ENCODE assay signal across 1 cellular context in the genomic region with DNA sequence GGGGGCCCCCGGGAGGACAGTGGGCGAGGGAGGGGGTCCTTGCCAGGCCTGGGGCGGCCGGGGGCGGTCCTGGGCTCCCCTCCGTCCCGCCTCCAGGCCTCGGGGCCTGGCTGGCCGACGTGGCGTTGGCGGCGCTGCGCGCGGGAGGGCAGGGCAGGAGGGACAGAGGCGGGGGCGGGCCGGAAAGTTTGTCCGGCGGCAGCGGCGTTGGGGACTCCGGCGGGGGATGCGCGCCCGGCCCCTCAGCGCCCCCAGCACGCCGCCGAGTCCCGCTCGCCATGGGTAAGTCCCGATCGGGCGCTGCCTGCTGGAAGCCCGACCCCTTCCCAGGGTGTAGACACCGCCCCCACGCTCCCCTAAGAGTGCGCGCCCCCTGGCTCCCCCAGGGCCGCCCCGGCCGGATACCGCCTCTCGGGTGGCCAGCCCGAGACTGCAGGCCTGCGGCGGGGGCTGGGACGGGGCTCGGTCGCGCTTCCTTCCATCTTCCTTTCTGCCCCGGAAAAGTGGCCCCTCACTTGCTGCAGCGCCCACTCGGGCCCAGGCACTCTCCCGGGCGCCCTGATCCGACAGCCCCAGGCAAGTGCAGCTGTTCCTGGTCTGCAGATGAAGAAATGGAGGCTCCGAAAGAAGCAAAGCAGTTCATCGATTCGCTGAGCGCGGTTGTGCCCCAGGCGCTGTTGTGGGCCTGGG.
TF ChIP-seq lines count a peak whose summit lies in the region.

Gene SLC2A10 (plus strand): TSS at position 191 of the 690 bp plus-strand sequence. CDS start 88 bp downstream, at position 279.

TF ChIP-seq in liver, 16 proteins besides CTCF, POLR2A, EP300 and RAD21 (continued from another document):
- TF ChIP-seq, protein P1, sequence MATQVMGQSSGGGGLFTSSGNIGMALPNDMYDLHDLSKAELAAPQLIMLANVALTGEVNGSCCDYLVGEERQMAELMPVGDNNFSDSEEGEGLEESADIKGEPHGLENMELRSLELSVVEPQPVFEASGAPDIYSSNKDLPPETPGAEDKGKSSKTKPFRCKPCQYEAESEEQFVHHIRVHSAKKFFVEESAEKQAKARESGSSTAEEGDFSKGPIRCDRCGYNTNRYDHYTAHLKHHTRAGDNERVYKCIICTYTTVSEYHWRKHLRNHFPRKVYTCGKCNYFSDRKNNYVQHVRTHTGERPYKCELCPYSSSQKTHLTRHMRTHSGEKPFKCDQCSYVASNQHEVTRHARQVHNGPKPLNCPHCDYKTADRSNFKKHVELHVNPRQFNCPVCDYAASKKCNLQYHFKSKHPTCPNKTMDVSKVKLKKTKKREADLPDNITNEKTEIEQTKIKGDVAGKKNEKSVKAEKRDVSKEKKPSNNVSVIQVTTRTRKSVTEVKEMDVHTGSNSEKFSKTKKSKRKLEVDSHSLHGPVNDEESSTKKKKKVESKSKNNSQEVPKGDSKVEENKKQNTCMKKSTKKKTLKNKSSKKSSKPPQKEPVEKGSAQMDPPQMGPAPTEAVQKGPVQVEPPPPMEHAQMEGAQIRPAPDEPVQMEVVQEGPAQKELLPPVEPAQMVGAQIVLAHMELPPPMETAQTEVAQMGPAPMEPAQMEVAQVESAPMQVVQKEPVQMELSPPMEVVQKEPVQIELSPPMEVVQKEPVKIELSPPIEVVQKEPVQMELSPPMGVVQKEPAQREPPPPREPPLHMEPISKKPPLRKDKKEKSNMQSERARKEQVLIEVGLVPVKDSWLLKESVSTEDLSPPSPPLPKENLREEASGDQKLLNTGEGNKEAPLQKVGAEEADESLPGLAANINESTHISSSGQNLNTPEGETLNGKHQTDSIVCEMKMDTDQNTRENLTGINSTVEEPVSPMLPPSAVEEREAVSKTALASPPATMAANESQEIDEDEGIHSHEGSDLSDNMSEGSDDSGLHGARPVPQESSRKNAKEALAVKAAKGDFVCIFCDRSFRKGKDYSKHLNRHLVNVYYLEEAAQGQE (IDR thresholded peaks at IDR 0.05): no peak
- no peak for TF ChIP-seq FOXA1 (IDR thresholded peaks at IDR 0.05)
- TF ChIP-seq YY1 (IDR thresholded peaks at IDR 0.05): no peak
- TF ChIP-seq TAF1 (conservative IDR thresholded peaks at IDR 0.05): no peak
